27 cellular contexts compared by ENCODE assay signal in genomic region chr11:83510530-83511449, GRCh38.
DNase-seq lines count a peak whose midpoint lies in the region; ATAC-seq and TF ChIP-seq lines count a peak whose summit lies in the region.
"Had no signal": no experiment of that assay in that cellular context is flagged by ENCODE, and none has a peak within 500 bp of the region (broad histone marks: within the 10 kb centered on the region; RNA-seq: fewer than 3 reads in every experiment).

No MANE protein-coding gene starts in this region.

- no peak overlapping the region for H3K23ac ChIP-seq in trophoblast cell (ENCODE audit: low read length)

- H2AK5ac ChIP-seq in trophoblast cell (ENCODE audit: low read length): no peak overlapping the region

- H3K36me3 ChIP-seq in GM23338 (ENCODE audit: insufficient read depth) (no peaks in the 10 kb centered on the region), trophoblast cell (ENCODE audit: control insufficient read depth in 1 of 2, insufficient read depth in 2 of 2, low read length in 2 of 2) (no peaks in the 10 kb centered on the region), Karpas-422 (ENCODE audit: insufficient read depth, low read length) (no peaks in the 10 kb centered on the region)
- H3K36me3 ChIP-seq: brain microvascular endothelial cell, esophagus muscularis mucosa had no signal

- H3K9me3 Mint-ChIP-seq in GM23338 (no peaks in the 10 kb centered on the region), WTC11 (peaks cover 14% of the 10 kb centered on the region), osteocyte (ENCODE audit: unreplicated experiment) (no peaks in the 10 kb centered on the region)
- H3K9me3 Mint-ChIP-seq: memory B cell had no signal

- peak; percentile 34; the same call in 2 of the 3 replicates for ATAC-seq in GM23338
- no peak for ATAC-seq in WTC11
- ATAC-seq: activated CD4-positive, CD25-positive, alpha-beta regulatory T cell treated with anti-CD3 and anti-CD28 coated beads, Interleukin-2, amount 50 U/mL, for 24 hours; activated T-cell treated with anti-CD3 and anti-CD28 coated beads, Interleukin-2, amount 50 U/mL, for 72 hours; left lobe of liver; PC-3; sciatic nerve; stimulated activated naive CD8-positive, alpha-beta T cell treated with anti-CD3 and anti-CD28 coated beads, Interleukin-15, amount 100 ng/mL, for 72 hours; T-helper 17 cell had no signal

- DNase-seq in GM23338 (ENCODE audit: low spot score): no peak
- DNase-seq in WTC11 (ENCODE audit: low spot score): no peak
- peak; percentile 59 for DNase-seq in islet precursor cell
- peak in 1 of 2 donors; percentile 28 for DNase-seq in trophoblast cell
- no peak for DNase-seq in Karpas-422
- DNase-seq in RWPE1 (ENCODE audit: low spot score): no peak
- DNase-seq in osteocyte (ENCODE audit: extremely low spot score, unreplicated experiment): no peak
- DNase-seq: activated CD4-positive, alpha-beta T cell treated with anti-CD3 and anti-CD28 coated beads, Interleukin-2, amount 50 U/mL, for 48 hours; activated naive CD4-positive, alpha-beta T cell treated with Interleukin-2 at 50 U/mL for 16 hours; activated T-cell treated with anti-CD3 and anti-CD28 coated beads, Interleukin-2, amount 50 U/mL, for 72 hours; brain microvascular endothelial cell; DMS53; dorsolateral prefrontal cortex; hypothalamus; IMR-90; NCI-H1694; NCI-H526 treated with DMSO at 0.1 percent for 48 hours; PC-3; Right ventricle myocardium superior; stimulated activated CD4-positive, alpha-beta T cell treated with anti-CD3 and anti-CD28 coated beads, Interleukin-2, amount 100 ng/mL, for 48 hours; stimulated activated naive CD8-positive, alpha-beta T cell treated with anti-CD3 and anti-CD28 coated beads, Interleukin-15, amount 100 ng/mL, for 72 hours; T-helper 17 cell had no signal

- H3K4me2 ChIP-seq in GM23338 (no peak overlapping the region), trophoblast cell (ENCODE audit: low read length) (no peak overlapping the region), Karpas-422 (ENCODE audit: low read depth, low read length, poor library complexity, severe bottlenecking) (no peak overlapping the region)

- no peak overlapping the region for H3K27ac Mint-ChIP-seq in GM23338
- peak overlapping the region; percentile 14 for H3K27ac Mint-ChIP-seq in WTC11
- H3K27ac Mint-ChIP-seq in osteocyte (ENCODE audit: unreplicated experiment): no peak overlapping the region
- H3K27ac Mint-ChIP-seq: activated T-cell treated with anti-CD3 and anti-CD28 coated beads, Interleukin-2, amount 50 U/mL, for 72 hours; memory B cell; stimulated activated naive CD8-positive, alpha-beta T cell treated with anti-CD3 and anti-CD28 coated beads, Interleukin-15, amount 100 ng/mL, for 72 hours; T-helper 17 cell had no signal

- H4K20me1 ChIP-seq in GM23338 (replicated peaks; ENCODE audit: insufficient read depth) (no peaks in the 10 kb centered on the region), Karpas-422 (ENCODE audit: insufficient read depth, low read depth, low read length) (no peaks in the 10 kb centered on the region)

- CTCF ChIA-PET in WTC11 (lab: Charles Lee) (interaction anchor here (0.8 to 1.2 kb wide), 4 partner anchors 11 to 218 kb away, joined by 3 to 4 read pairs (median 3); no protein-coding TSS in a partner anchor), RWPE1 (lab: Yijun Ruan, JAX) (interaction anchor here (0.6 to 0.9 kb wide), 2 partner anchors 58 to 290 kb away, joined by 3 read pairs; no protein-coding TSS in a partner anchor)

- H3K4me3 ChIP-seq in GM23338: no peak overlapping the region
- H3K4me3 ChIP-seq in trophoblast cell (ENCODE audit: low read depth, low read length): no peak overlapping the region
- H3K4me3 ChIP-seq in Karpas-422 (ENCODE audit: low read length): no peak overlapping the region
- H3K4me3 ChIP-seq: dorsolateral prefrontal cortex, esophagus muscularis mucosa had no signal

- H3K79me2 ChIP-seq in GM23338 (replicated peaks; ENCODE audit: insufficient read depth) (no peaks in the 10 kb centered on the region), trophoblast cell (ENCODE audit: control insufficient read depth, insufficient read depth, low read length, poor library complexity) (no peaks in the 10 kb centered on the region), Karpas-422 (ENCODE audit: low read length) (no peaks in the 10 kb centered on the region)

- no peak overlapping the region for H2BK5ac ChIP-seq in trophoblast cell (ENCODE audit: low read depth, low read length, poor library complexity)

- no peak overlapping the region for H3K4ac ChIP-seq in trophoblast cell (ENCODE audit: low read depth, low read length)

- no peak overlapping the region for H4K12ac ChIP-seq in trophoblast cell (ENCODE audit: low read depth, low read length)

- POLR2A ChIA-PET in WTC11 (lab: Charles Lee): no interaction called here
- POLR2A ChIA-PET in RWPE1 (lab: Yijun Ruan, JAX; ENCODE audit: low non-redundant PET): no interaction called here

- H3K36me3 Mint-ChIP-seq in GM23338 (ENCODE audit: low read depth): 0 out of 3 replicates have a peak, but pooled peaks cover 5% of the 10 kb centered on the region
- peaks cover 2% of the 10 kb centered on the region; the same call in 1 of the 2 replicates for H3K36me3 Mint-ChIP-seq in WTC11
- H3K36me3 Mint-ChIP-seq in osteocyte (ENCODE audit: unreplicated experiment): no peaks in the 10 kb centered on the region
- H3K36me3 Mint-ChIP-seq: memory B cell had no signal

- no peak overlapping the region for H3K9ac ChIP-seq in trophoblast cell (ENCODE audit: low read length)
- H3K9ac ChIP-seq in Karpas-422 (ENCODE audit: low read length): no peak overlapping the region

- H3K4me1 ChIP-seq in GM23338 (ENCODE audit: insufficient read depth): peaks cover 13% of the 10 kb centered on the region
- H3K4me1 ChIP-seq in trophoblast cell (ENCODE audit: control insufficient read depth in 1 of 2, insufficient read depth in 2 of 2, low read length in 2 of 2): no peaks in the 10 kb centered on the region
- H3K4me1 ChIP-seq in Karpas-422 (ENCODE audit: low read length): no peaks in the 10 kb centered on the region
- H3K4me1 ChIP-seq: esophagus muscularis mucosa had no signal

- H2BK120ac ChIP-seq in trophoblast cell (ENCODE audit: insufficient read depth, low read length, poor library complexity): peak overlapping the region; percentile 22

- H3F3A ChIP-seq in GM23338 (replicated peaks; ENCODE audit: low read depth): no peaks in the 10 kb centered on the region

- H3K4me1 Mint-ChIP-seq in GM23338 (peaks cover 12% of the 10 kb centered on the region), WTC11 (peaks cover 16% of the 10 kb centered on the region), osteocyte (ENCODE audit: unreplicated experiment) (no peaks in the 10 kb centered on the region)
- H3K4me1 Mint-ChIP-seq: memory B cell; stimulated activated naive CD8-positive, alpha-beta T cell treated with anti-CD3 and anti-CD28 coated beads, Interleukin-15, amount 100 ng/mL, for 72 hours; T-helper 17 cell had no signal

- peaks cover 1% of the 10 kb centered on the region for H3K79me1 ChIP-seq in trophoblast cell (ENCODE audit: low read length)

- H2AFZ ChIP-seq in GM23338 (no peak overlapping the region), trophoblast cell (ENCODE audit: insufficient read depth, low read length, poor library complexity) (no peak overlapping the region), Karpas-422 (ENCODE audit: low read length) (no peak overlapping the region)

- H3K18ac ChIP-seq in trophoblast cell (ENCODE audit: low read length): no peak overlapping the region

- TF ChIP-seq CTCF in GM23338 (conservative IDR thresholded peaks at IDR 0.05; ENCODE audit: low read depth in 2 of 2) (no peak), WTC11 (IDR thresholded peaks at IDR 0.05) (no peak), RWPE1 (conservative IDR thresholded peaks at IDR 0.05; ENCODE audit: low read depth) (no peak), osteocyte (IDR thresholded peaks at IDR 0.05) (no peak)

- H2BK12ac ChIP-seq in trophoblast cell (ENCODE audit: low read length): no peak overlapping the region

- H3K4me3 Mint-ChIP-seq in GM23338 (no peak overlapping the region), WTC11 (no peak overlapping the region), osteocyte (ENCODE audit: unreplicated experiment) (no peak overlapping the region)
- H3K4me3 Mint-ChIP-seq: activated T-cell treated with anti-CD3 and anti-CD28 coated beads, Interleukin-2, amount 50 U/mL, for 72 hours; memory B cell; stimulated activated naive CD8-positive, alpha-beta T cell treated with anti-CD3 and anti-CD28 coated beads, Interleukin-15, amount 100 ng/mL, for 72 hours; T-helper 17 cell had no signal

- no peaks in the 10 kb centered on the region for H3K27me3 Mint-ChIP-seq in GM23338 (ENCODE audit: insufficient read depth, low read depth, poor library complexity)
- no peaks in the 10 kb centered on the region; the same call in 1 of the 2 replicates for H3K27me3 Mint-ChIP-seq in WTC11 (ENCODE audit: low read depth)
- no peaks in the 10 kb centered on the region for H3K27me3 Mint-ChIP-seq in osteocyte (ENCODE audit: unreplicated experiment)
- H3K27me3 Mint-ChIP-seq: stimulated activated naive CD8-positive, alpha-beta T cell treated with anti-CD3 and anti-CD28 coated beads, Interleukin-15, amount 100 ng/mL, for 72 hours; T-helper 17 cell had no signal

- H3K27me3 ChIP-seq in GM23338 (ENCODE audit: insufficient read depth) (no peaks in the 10 kb centered on the region), trophoblast cell (ENCODE audit: insufficient read depth, low read length) (no peaks in the 10 kb centered on the region), Karpas-422 (ENCODE audit: low read length) (no peaks in the 10 kb centered on the region)
- H3K27me3 ChIP-seq: brain microvascular endothelial cell, dorsolateral prefrontal cortex, esophagus muscularis mucosa had no signal

- H3K9me2 ChIP-seq in GM23338 (ENCODE audit: insufficient read depth) (peaks cover 6% of the 10 kb centered on the region; the same call in 1 of the 2 replicates), Karpas-422 (replicated peaks; ENCODE audit: insufficient read depth, low read length) (no peaks in the 10 kb centered on the region)

- H4K8ac ChIP-seq in trophoblast cell (ENCODE audit: low read depth, low read length): no peak overlapping the region

- H3K9me3 ChIP-seq in trophoblast cell (ENCODE audit: insufficient read depth, low read depth, low read length) (no peaks in the 10 kb centered on the region), Karpas-422 (ENCODE audit: low read length) (no peaks in the 10 kb centered on the region)
- H3K9me3 ChIP-seq: esophagus muscularis mucosa had no signal

- H3K14ac ChIP-seq in trophoblast cell (ENCODE audit: low read length): no peak overlapping the region

- WGBS in trophoblast cell (ENCODE audit: extremely low coverage, insufficient coverage, insufficient read length): no CpG with 5 or more reads among the region's 11 CpGs

- H3K27ac ChIP-seq in GM23338 (ENCODE audit: low read depth) (no peak overlapping the region), trophoblast cell (ENCODE audit: low read depth, low read length) (no peak overlapping the region), Karpas-422 (ENCODE audit: low read length) (no peak overlapping the region), RWPE1 (no peak overlapping the region)
- H3K27ac ChIP-seq: brain microvascular endothelial cell, esophagus muscularis mucosa had no signal

- no peak overlapping the region for H4K91ac ChIP-seq in trophoblast cell (ENCODE audit: low read depth, low read length)

TF ChIP-seq in WTC11, 78 proteins besides CTCF, POLR2A, EP300 and RAD21 (continues in another document):
- TF ChIP-seq JUN (CRISPR knock-in tag; IDR thresholded peaks at IDR 0.05): no peak
- TF ChIP-seq NR1H2 (CRISPR knock-in tag; IDR thresholded peaks at IDR 0.05): no peak
